ENCODE assay signal across 23 cellular contexts in genomic region chr2:86066915-86067314, GRCh38.
"Had no signal": no experiment of that assay in that cellular context is flagged by ENCODE, and none has a peak within 500 bp of the region (broad histone marks: within the 10 kb centered on the region; RNA-seq: fewer than 3 reads in every experiment).

No MANE protein-coding gene starts in this region.

- H3K9me3 ChIP-seq: tibial artery, vagina had no signal

- H3K27ac Mint-ChIP-seq: activated CD4-positive, alpha-beta memory T cell treated with anti-CD3 and anti-CD28 coated beads, Interleukin-2, amount 10 ng/mL, durations not matched to agents 7 days and 5 days; activated naive CD8-positive, alpha-beta T cell treated with anti-CD3 and anti-CD28 coated beads, Interleukin-2, amount 10 ng/mL, durations not matched to agents 7 days and 5 days had no signal

- FAIRE-seq: keratinocyte had no signal

- H3K4me3 ChIP-seq: lung, tibial artery, vagina had no signal

- DNase-seq: activated CD4-positive, alpha-beta memory T cell treated with anti-CD3 and anti-CD28 coated beads, Interleukin-2, amount 10 ng/mL, durations not matched to agents 7 days and 5 days; activated CD4-positive, alpha-beta T cell treated with anti-CD3 and anti-CD28 coated beads for 48 hours; activated CD4-positive, CD25-positive, alpha-beta regulatory T cell; activated CD8-positive, alpha-beta memory T cell treated with anti-CD3 and anti-CD28 coated beads, Interleukin-2, amount 50 U/mL, for 48 hours; activated naive CD8-positive, alpha-beta T cell treated with anti-CD3 and anti-CD28 coated beads, Interleukin-2, amount 10 ng/mL, durations not matched to agents 7 days and 5 days; amygdala; caudate nucleus; glutamatergic neuron; hippocampal formation; midbrain; occipital lobe; posterior cingulate gyrus; retina; stimulated activated CD4-positive, alpha-beta T cell treated with anti-CD3 and anti-CD28 coated beads, Interleukin-12 subunit alpha, Interleukin-12 subunit beta, amount 100 ng/mL, for 4 hours; stimulated activated CD4-positive, alpha-beta T cell treated with anti-CD3 and anti-CD28 coated beads, Interleukin-1b, Interleukin-23, amount 100 ng/mL, for 48 hours; stimulated activated CD8-positive, alpha-beta memory T cell treated with anti-CD3 and anti-CD28 coated beads, Interleukin-4, amount 100 ng/mL, for 48 hours; stimulated activated naive CD4-positive, alpha-beta T cell; T-helper 1 cell; T-helper 9 cell; tibial artery had no signal

- H3K27me3 Mint-ChIP-seq: activated CD4-positive, alpha-beta memory T cell treated with anti-CD3 and anti-CD28 coated beads, Interleukin-2, amount 10 ng/mL, durations not matched to agents 7 days and 5 days; activated naive CD8-positive, alpha-beta T cell treated with anti-CD3 and anti-CD28 coated beads, Interleukin-2, amount 10 ng/mL, durations not matched to agents 7 days and 5 days had no signal

- H3K4me3 Mint-ChIP-seq: activated CD4-positive, alpha-beta memory T cell treated with anti-CD3 and anti-CD28 coated beads, Interleukin-2, amount 10 ng/mL, durations not matched to agents 7 days and 5 days; activated naive CD8-positive, alpha-beta T cell treated with anti-CD3 and anti-CD28 coated beads, Interleukin-2, amount 10 ng/mL, durations not matched to agents 7 days and 5 days had no signal

- H3K27me3 ChIP-seq: tibial artery, vagina had no signal
